11 cellular contexts compared by ENCODE assay signal in the genomic region with DNA sequence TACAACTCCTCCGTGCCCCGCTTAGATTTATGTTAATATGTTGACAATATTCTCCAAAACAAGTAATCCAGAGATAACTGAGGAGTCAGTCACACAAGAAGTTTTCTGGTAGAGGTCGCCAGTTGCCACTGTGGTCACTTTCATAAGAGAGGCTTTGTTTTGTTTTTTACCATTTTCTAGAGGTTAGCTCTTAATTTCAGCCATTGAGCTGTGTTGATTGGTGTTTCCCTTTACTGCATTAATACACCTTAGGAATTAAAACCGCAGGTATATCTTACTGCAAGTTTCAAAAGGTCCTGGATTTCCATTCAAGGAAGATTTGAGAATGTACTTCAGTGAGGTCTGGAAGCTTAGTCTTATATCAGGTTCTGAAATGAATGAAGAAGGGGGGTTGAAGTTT. TPM values are rescaled to one million over a fixed set of nuclear protein-coding genes. Genes with fewer than 3 reads are reported as not detected.
A peak's percentile ranks its signal among the peaks of the same experiment; 100 is the strongest.
DNase-seq lines count a peak whose midpoint lies in the region; ATAC-seq and TF ChIP-seq lines count a peak whose summit lies in the region.
"Had no signal": no experiment of that assay in that cellular context is flagged by ENCODE, and none has a peak within 500 bp of the region (broad histone marks: within the 10 kb centered on the region; RNA-seq: fewer than 3 reads in every experiment).

No MANE protein-coding gene starts in this region.

- H3K4me1 ChIP-seq in right cardiac atrium (ENCODE audit: control insufficient read depth, insufficient read depth, low read length) (peaks cover 2% of the 10 kb centered on the region), mesenchymal stem cell (ENCODE audit: control insufficient read depth, insufficient read depth, low read depth, low read length) (no peaks in the 10 kb centered on the region), spleen (peaks cover 27 to 58% (median 52%) of the 10 kb centered on the region in 6 donors)

- intact Hi-C loops in right cardiac atrium (cut with DNase I) = loop anchor here in 2 of 4 donors (10.0 kb wide), 2 partner anchors 310 to 320 kb away; a partner anchor contains a TSS
- intact Hi-C loops in left cardiac atrium (cut with DNase I) = no loop called here
- intact Hi-C loops in spleen (cut with DNase I; ENCODE audit: low total_unique reads) = no loop called here

- TF ChIP-seq POLR2A in spleen (IDR thresholded peaks at IDR 0.05) = no peak

- H2BK12ac ChIP-seq in mesenchymal stem cell (ENCODE audit: low read length in 2 of 2) = no peak overlapping the region

- TF ChIP-seq CTCF in type B pancreatic cell (conservative IDR thresholded peaks at IDR 0.05) (no peak), spleen (IDR thresholded peaks at IDR 0.05 in 8 of 11, conservative IDR thresholded peaks at IDR 0.05 in 3 of 11) (no peak)

- H3K36me3 Mint-ChIP-seq in activated T-helper 17 cell treated with anti-CD3 and anti-CD28 coated beads, Interleukin-2, amount 50 U/mL, for 72 hours (ENCODE audit: low read depth) = peaks cover 62% of the 10 kb centered on the region
- peaks cover 15% of the 10 kb centered on the region for H3K36me3 Mint-ChIP-seq in type B pancreatic cell

- peak overlapping the region; percentile 97 for H3K4me3 ChIP-seq in right cardiac atrium (ENCODE audit: low read length)
- peak overlapping the region in 1 of 2 experiments; percentile 83 for H3K4me3 ChIP-seq in mesenchymal stem cell (ENCODE audit: insufficient read depth in 1 of 2, low read depth in 1 of 2, low read length in 2 of 2)
- H3K4me3 ChIP-seq in spleen = peak overlapping the region in 4 of 8 donors; percentile 59 to 90 (median 66)

- H3K9ac ChIP-seq in mesenchymal stem cell (ENCODE audit: low read length) = peak overlapping the region; percentile 87

- no peak overlapping the region for H3K18ac ChIP-seq in mesenchymal stem cell (ENCODE audit: low read depth in 1 of 2, low read length in 2 of 2)

- H3K9me3 Mint-ChIP-seq in activated T-helper 17 cell treated with anti-CD3 and anti-CD28 coated beads, Interleukin-2, amount 50 U/mL, for 72 hours = no peaks in the 10 kb centered on the region
- no peaks in the 10 kb centered on the region for H3K9me3 Mint-ChIP-seq in type B pancreatic cell

- H2BK5ac ChIP-seq in mesenchymal stem cell (ENCODE audit: low read depth, low read length, poor library complexity, severe bottlenecking) = no peak overlapping the region

- no peak for DNase-seq in right cardiac atrium
- DNase-seq in left cardiac atrium = no peak
- peak; percentile 7 for DNase-seq in mesenchymal stem cell
- DNase-seq in type B pancreatic cell (ENCODE audit: extremely low spot score, unreplicated experiment) = no peak
- no peak for DNase-seq in SIG-M5 (lab: John Stamatoyannopoulos, UW)
- DNase-seq in DMS 273 (lab: John Stamatoyannopoulos, UW; ENCODE audit: unreplicated experiment) = no peak
- DNase-seq in spleen = no peak
- DNase-seq: DMS 273 treated with DMSO at 0.1 percent for 48 hours; NCI-H1930; stimulated activated CD4-positive, alpha-beta T cell treated with anti-CD3 and anti-CD28 coated beads, Interleukin-4, amount 100 ng/mL, for 1 hour had no signal

- no peak overlapping the region for H3K23ac ChIP-seq in mesenchymal stem cell (ENCODE audit: low read length in 2 of 2)

- H3K9me3 ChIP-seq in right cardiac atrium (ENCODE audit: control insufficient read depth, low read length) = no peaks in the 10 kb centered on the region
- H3K9me3 ChIP-seq in mesenchymal stem cell (ENCODE audit: control insufficient read depth, low read length) = no peaks in the 10 kb centered on the region
- no peaks in the 10 kb centered on the region for H3K9me3 ChIP-seq in spleen

- ATAC-seq in right cardiac atrium (no peak), left cardiac atrium (no peak)
- no peak for ATAC-seq in activated T-helper 17 cell treated with anti-CD3 and anti-CD28 coated beads, Interleukin-2, amount 50 U/mL, for 72 hours (replicated peaks)

- no peak overlapping the region for H3K4ac ChIP-seq in mesenchymal stem cell (ENCODE audit: low read depth in 1 of 2, low read length in 2 of 2)

- H3K27ac Mint-ChIP-seq in activated T-helper 17 cell treated with anti-CD3 and anti-CD28 coated beads, Interleukin-2, amount 50 U/mL, for 72 hours = peak overlapping the region; percentile 87
- peak overlapping the region; percentile 82 for H3K27ac Mint-ChIP-seq in type B pancreatic cell

- H4K91ac ChIP-seq in mesenchymal stem cell (ENCODE audit: low read length) = no peak overlapping the region

- H2BK15ac ChIP-seq in mesenchymal stem cell (ENCODE audit: low read depth, poor library complexity, severe bottlenecking) = no peak overlapping the region

- 83% methylated on average over 4 of the region's 4 CpGs for WGBS in right cardiac atrium
- 45% methylated on average over 2 of the region's 4 CpGs for WGBS in mesenchymal stem cell
- 63 to 77% (median 74%) methylated on average over 4 of the region's 4 CpGs for WGBS in spleen, 5 donors

- H3K4me2 ChIP-seq in mesenchymal stem cell (ENCODE audit: low read length, poor library complexity, severe bottlenecking) = no peak overlapping the region

- peak overlapping the region; percentile 96 for H3K4me3 Mint-ChIP-seq in activated T-helper 17 cell treated with anti-CD3 and anti-CD28 coated beads, Interleukin-2, amount 50 U/mL, for 72 hours
- H3K4me3 Mint-ChIP-seq in type B pancreatic cell = peak overlapping the region; percentile 93

- H3K36me3 ChIP-seq in mesenchymal stem cell (ENCODE audit: control insufficient read depth in 1 of 2, insufficient read depth in 2 of 2, low read depth in 1 of 2, low read length in 2 of 2) (peaks cover 3 to 30% of the 10 kb centered on the region in 2 experiments), spleen (peaks cover 0 to 28% (median 18%) of the 10 kb centered on the region in 6 donors)

- no peak overlapping the region for H2AFZ ChIP-seq in mesenchymal stem cell (ENCODE audit: low read depth, low read length)

- H4K8ac ChIP-seq in mesenchymal stem cell (ENCODE audit: low read length) = no peak overlapping the region

- H3K79me1 ChIP-seq in mesenchymal stem cell (replicated peaks; ENCODE audit: low read length, poor library complexity, severe bottlenecking) = peaks cover 8% of the 10 kb centered on the region

- peaks cover 27% of the 10 kb centered on the region for H3K4me1 Mint-ChIP-seq in activated T-helper 17 cell treated with anti-CD3 and anti-CD28 coated beads, Interleukin-2, amount 50 U/mL, for 72 hours
- peaks cover 39% of the 10 kb centered on the region for H3K4me1 Mint-ChIP-seq in type B pancreatic cell (ENCODE audit: unreplicated experiment)

- no peaks in the 10 kb centered on the region for H3K27me3 ChIP-seq in right cardiac atrium (ENCODE audit: control insufficient read depth, insufficient read depth)
- H3K27me3 ChIP-seq in mesenchymal stem cell (ENCODE audit: control insufficient read depth in 1 of 2, insufficient read depth in 1 of 2, low read length in 2 of 2) = peaks cover 22 to 29% of the 10 kb centered on the region in 2 experiments
- H3K27me3 ChIP-seq in spleen (replicated peaks in 1 of 7) = peaks cover 0 to 39% (median 0%) of the 10 kb centered on the region in 7 donors

- no peak overlapping the region for H2AK5ac ChIP-seq in mesenchymal stem cell (ENCODE audit: low read length, severe bottlenecking)

- no peak overlapping the region for H3K14ac ChIP-seq in mesenchymal stem cell (ENCODE audit: low read length in 2 of 2)

- H3K27ac ChIP-seq in right cardiac atrium (ENCODE audit: low read length) (no peak overlapping the region), mesenchymal stem cell (ENCODE audit: low read length, poor library complexity, severe bottlenecking) (no peak overlapping the region), spleen (peak overlapping the region in 4 of 8 donors; percentile 36 to 84 (median 80))

- H2BK120ac ChIP-seq in mesenchymal stem cell (ENCODE audit: low read depth, low read length) = no peak overlapping the region

- peaks cover 7% of the 10 kb centered on the region for H3K27me3 Mint-ChIP-seq in activated T-helper 17 cell treated with anti-CD3 and anti-CD28 coated beads, Interleukin-2, amount 50 U/mL, for 72 hours
- H3K27me3 Mint-ChIP-seq in type B pancreatic cell = peaks cover 51% of the 10 kb centered on the region

RNA-seq across cellular contexts. Expression of a gene that starts 3.5 kb away (rescaled TPM):
- total RNA-seq in right cardiac atrium (10 to 100 TPM; 36.0 to 41.1 (median 37.7) TPM), left cardiac atrium (10 to 100 TPM; 39.9 to 40.5 TPM), type B pancreatic cell (ENCODE audit: low replicate concordance) (28.9 and 36.6 TPM in 2 replicates), spleen (10 to 100 TPM; 47.1 to 89.7 (median 68.2) TPM)
- polyA plus RNA-seq in right cardiac atrium (17.0 TPM), spleen (10 to 100 TPM; 26.9 to 38.7 (median 27.1) TPM)
- total RNA-seq in activated T-helper 17 cell treated with anti-CD3 and anti-CD28 coated beads, Interleukin-2, amount 50 U/mL, for 72 hours = 10 to 100 TPM; 61.4 to 81.1 TPM
- polyA plus RNA-seq in mesenchymal stem cell (2013, experiment 1 of 2) = 9.3 TPM
- polyA plus RNA-seq in mesenchymal stem cell (2013, experiment 2 of 2) = 9.1 TPM

RNA-seq across cellular contexts. Expression of a gene that starts 8.2 kb away (rescaled TPM):
- 10 to 100 TPM; 67.7 to 86.3 (median 81.2) TPM for total RNA-seq in right cardiac atrium
- 95.9 TPM for polyA plus RNA-seq in right cardiac atrium
- total RNA-seq in left cardiac atrium = 10 to 100 TPM; 73.5 to 74.8 TPM
- total RNA-seq in activated T-helper 17 cell treated with anti-CD3 and anti-CD28 coated beads, Interleukin-2, amount 50 U/mL, for 72 hours = 10 to 100 TPM; 76.9 to 79.3 TPM
- 46.7 TPM for polyA plus RNA-seq in mesenchymal stem cell (2013, experiment 1 of 2)
- 49.3 TPM for polyA plus RNA-seq in mesenchymal stem cell (2013, experiment 2 of 2)
- 42.5 and 51.3 TPM in 2 replicates for total RNA-seq in type B pancreatic cell (ENCODE audit: low replicate concordance)
- 10 to 100 TPM; 43.5 to 63.7 (median 52.9) TPM for total RNA-seq in spleen
- 10 to 100 TPM; 69.1 to 76.0 (median 73.2) TPM for polyA plus RNA-seq in spleen

RNA-seq across cellular contexts. Expression of a gene that starts 20.9 kb away (rescaled TPM):
- total RNA-seq in right cardiac atrium = under 1 TPM in 1 of 4 donors, not detected in 3; 0.09 TPM
- polyA plus RNA-seq in right cardiac atrium = 0.05 TPM
- not detected for total RNA-seq in left cardiac atrium
- total RNA-seq in activated T-helper 17 cell treated with anti-CD3 and anti-CD28 coated beads, Interleukin-2, amount 50 U/mL, for 72 hours = not detected
- polyA plus RNA-seq in mesenchymal stem cell (2013, experiment 1 of 2) = not detected
- not detected for polyA plus RNA-seq in mesenchymal stem cell (2013, experiment 2 of 2)
- 1.9 and 6.6 TPM in 2 replicates for total RNA-seq in type B pancreatic cell (ENCODE audit: low replicate concordance)
- total RNA-seq in spleen = not detected
- under 1 TPM in 1 of 3 donors, not detected in 2; 0.11 TPM for polyA plus RNA-seq in spleen
